1 cellular context compared by ENCODE assay signal in genomic region chr2:99340669-99341236, GRCh38.
A peak's percentile ranks its signal among the peaks of the same experiment; 100 is the strongest.
TF ChIP-seq lines count a peak whose summit lies in the region.

No MANE protein-coding gene starts in this region.

TF ChIP-seq in K562, 482 proteins besides CTCF, POLR2A, EP300 and RAD21:
- 0 out of 2 replicates have a peak, but pooled peaks have one; percentile 9 for TF ChIP-seq ZNF384 (IDR thresholded peaks at IDR 0.05; ENCODE audit: low read depth, low read length)
- TF ChIP-seq MCM2 (IDR thresholded peaks at IDR 0.05; ENCODE audit: low read depth) = no peak
- TF ChIP-seq ZBTB33 (CRISPR knock-in tag; IDR thresholded peaks at IDR 0.05) = peak; percentile 57; the same call in 1 of the 2 replicates
TF ChIP-seq in K562: peak in this region for 2.
